In the genomic region with DNA sequence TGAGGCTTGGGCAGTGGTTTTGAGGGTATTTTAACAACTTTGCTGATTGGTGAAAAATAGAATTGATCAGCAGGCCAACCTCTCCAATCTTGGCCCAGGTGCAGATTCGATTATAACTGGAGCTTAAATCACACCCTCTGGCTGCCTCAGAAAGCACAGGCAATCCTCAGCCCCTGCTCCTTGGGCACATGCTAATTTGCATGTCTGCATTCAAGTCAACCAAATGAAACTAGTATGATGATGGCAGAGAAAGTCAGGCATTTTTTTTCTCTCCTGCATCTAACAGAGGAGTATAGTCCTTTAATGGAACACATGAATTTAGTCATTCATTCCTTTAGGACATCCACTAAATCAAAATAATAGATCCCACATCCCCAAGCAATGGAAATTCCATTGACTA, we compare ENCODE assay signal across 29 cellular contexts.
"Had no signal": no experiment of that assay in that cellular context is flagged by ENCODE, and none has a peak within 500 bp of the region (broad histone marks: within the 10 kb centered on the region; RNA-seq: fewer than 3 reads in every experiment).

No MANE protein-coding gene starts in this region.

- H3K27me3 Mint-ChIP-seq: activated CD4-positive, alpha-beta T cell treated with anti-CD3 and anti-CD28 coated beads for 36 hours; activated CD8-positive, alpha-beta memory T cell treated with anti-CD3 and anti-CD28 coated beads, Interleukin-2, amount 10 ng/mL, durations not matched to agents 7 days and 5 days; central memory CD8-positive, alpha-beta T cell; dendritic cell treated with granulocyte-macrophage colony-stimulating factor and Interleukin-4, amounts not matched to agents 40 ng/mL and 50 ng/mL, for 4 days had no signal

- H3K36me3 Mint-ChIP-seq: activated CD4-positive, alpha-beta memory T cell treated with anti-CD3 and anti-CD28 coated beads for 36 hours; activated CD8-positive, alpha-beta memory T cell treated with anti-CD3 and anti-CD28 coated beads, Interleukin-2, amount 10 ng/mL, durations not matched to agents 7 days and 5 days; activated naive CD4-positive, alpha-beta T cell treated with anti-CD3 and anti-CD28 coated beads, Interleukin-2, amount 50 U/mL, for 72 hours; activated naive CD8-positive, alpha-beta T cell treated with anti-CD3 and anti-CD28 coated beads, Interleukin-2, amount 10 ng/mL, durations not matched to agents 7 days and 5 days had no signal

- H3K4me1 Mint-ChIP-seq: activated CD4-positive, alpha-beta T cell treated with anti-CD3 and anti-CD28 coated beads for 36 hours; activated CD4-positive, alpha-beta T cell treated with anti-CD3 and anti-CD28 coated beads, Interleukin-2, amount 10 ng/mL, durations not matched to agents 24 days and 14 days; activated CD8-positive, alpha-beta memory T cell treated with anti-CD3 and anti-CD28 coated beads, Interleukin-2, amount 10 ng/mL, durations not matched to agents 7 days and 5 days; activated naive CD8-positive, alpha-beta T cell treated with anti-CD3 and anti-CD28 coated beads, Interleukin-2, amount 10 ng/mL, durations not matched to agents 7 days and 5 days; central memory CD8-positive, alpha-beta T cell had no signal

- H3K4me3 Mint-ChIP-seq: activated CD4-positive, alpha-beta memory T cell treated with anti-CD3 and anti-CD28 coated beads for 36 hours; activated CD4-positive, alpha-beta T cell treated with anti-CD3 and anti-CD28 coated beads for 36 hours; activated CD4-positive, alpha-beta T cell treated with anti-CD3 and anti-CD28 coated beads, Interleukin-2, amount 10 ng/mL, durations not matched to agents 24 days and 14 days; activated CD8-positive, alpha-beta memory T cell treated with anti-CD3 and anti-CD28 coated beads, Interleukin-2, amount 10 ng/mL, durations not matched to agents 7 days and 5 days; activated CD8-positive, alpha-beta T cell treated with anti-CD3 and anti-CD28 coated beads, Interleukin-2, amount 10 ng/mL, durations not matched to agents 7 days and 5 days; activated naive CD4-positive, alpha-beta T cell treated with anti-CD3 and anti-CD28 coated beads for 36 hours; activated naive CD8-positive, alpha-beta T cell treated with anti-CD3 and anti-CD28 coated beads, Interleukin-2, amount 10 ng/mL, durations not matched to agents 7 days and 5 days; activated T-helper 1 cell treated with anti-CD3 and anti-CD28 coated beads, Interleukin-12 subunit alpha, Interleukin-12 subunit beta, Interleukin-2, Interleukin-4 antibody, amounts not matched to agents 30 ng/mL and 10 ng/mL and 1 ng/mL, durations not matched to agents 14 hours and 24 hours and 36 hours; central memory CD8-positive, alpha-beta T cell; dendritic cell treated with granulocyte-macrophage colony-stimulating factor and Interleukin-4, amounts not matched to agents 40 ng/mL and 50 ng/mL, for 4 days; endodermal cell had no signal

- H3K9me3 Mint-ChIP-seq: activated CD4-positive, alpha-beta memory T cell treated with anti-CD3 and anti-CD28 coated beads for 36 hours; activated CD4-positive, alpha-beta T cell treated with anti-CD3 and anti-CD28 coated beads, Interleukin-2, amount 10 ng/mL, durations not matched to agents 24 days and 14 days; activated naive CD4-positive, alpha-beta T cell treated with anti-CD3 and anti-CD28 coated beads for 36 hours; activated naive CD4-positive, alpha-beta T cell treated with anti-CD3 and anti-CD28 coated beads, Interleukin-2, amount 50 U/mL, for 72 hours; activated naive CD8-positive, alpha-beta T cell treated with anti-CD3 and anti-CD28 coated beads, Interleukin-2, amount 10 ng/mL, durations not matched to agents 7 days and 5 days; activated T-helper 1 cell treated with anti-CD3 and anti-CD28 coated beads, Interleukin-12 subunit alpha, Interleukin-12 subunit beta, Interleukin-2, Interleukin-4 antibody, amounts not matched to agents 30 ng/mL and 10 ng/mL and 1 ng/mL, durations not matched to agents 14 hours and 24 hours and 36 hours; activated T-helper 2 cell treated with anti-CD3 and anti-CD28 coated beads, Interferon-gamma antibody, Interleukin-2, Interleukin-4, amounts not matched to agents 10 μg/mL and 5 μg/mL and 100 μg/mL, durations not matched to agents 14 hours and 24 hours and 36 hours; central memory CD8-positive, alpha-beta T cell; dendritic cell treated with granulocyte-macrophage colony-stimulating factor and Interleukin-4, amounts not matched to agents 40 ng/mL and 50 ng/mL, for 4 days; endodermal cell had no signal

- H3K27ac ChIP-seq: ascending aorta, brain microvascular endothelial cell, coronary artery, dorsolateral prefrontal cortex had no signal

- FAIRE-seq: bronchial epithelial cell, frontal cortex had no signal

- H3K4me3 ChIP-seq: ascending aorta, coronary artery, dorsolateral prefrontal cortex had no signal

- ATAC-seq: activated CD4-positive, alpha-beta T cell treated with anti-CD3 and anti-CD28 coated beads for 36 hours; activated CD8-positive, alpha-beta memory T cell treated with anti-CD3 and anti-CD28 coated beads, Interleukin-2, amount 10 ng/mL, durations not matched to agents 7 days and 5 days; activated CD8-positive, alpha-beta T cell treated with anti-CD3 and anti-CD28 coated beads, Interleukin-2, amount 10 ng/mL, durations not matched to agents 7 days and 5 days; activated naive CD4-positive, alpha-beta T cell treated with anti-CD3 and anti-CD28 coated beads, Interleukin-2, amount 50 U/mL, for 72 hours; esophagus mucosa had no signal

- H3K27me3 ChIP-seq: ascending aorta, brain microvascular endothelial cell, dorsolateral prefrontal cortex had no signal

- H3K4me1 ChIP-seq: ascending aorta had no signal

- H3K27ac Mint-ChIP-seq: activated CD4-positive, alpha-beta memory T cell treated with anti-CD3 and anti-CD28 coated beads for 36 hours; activated CD4-positive, alpha-beta T cell treated with anti-CD3 and anti-CD28 coated beads for 36 hours; activated CD4-positive, alpha-beta T cell treated with anti-CD3 and anti-CD28 coated beads, Interleukin-2, amount 10 ng/mL, durations not matched to agents 24 days and 14 days; activated CD8-positive, alpha-beta memory T cell treated with anti-CD3 and anti-CD28 coated beads, Interleukin-2, amount 10 ng/mL, durations not matched to agents 7 days and 5 days; activated CD8-positive, alpha-beta T cell treated with anti-CD3 and anti-CD28 coated beads, Interleukin-2, amount 10 ng/mL, durations not matched to agents 7 days and 5 days; activated naive CD4-positive, alpha-beta T cell treated with anti-CD3 and anti-CD28 coated beads for 36 hours; activated naive CD4-positive, alpha-beta T cell treated with anti-CD3 and anti-CD28 coated beads, Interleukin-2, amount 50 U/mL, for 72 hours; activated naive CD8-positive, alpha-beta T cell treated with anti-CD3 and anti-CD28 coated beads, Interleukin-2, amount 10 ng/mL, durations not matched to agents 7 days and 5 days; activated T-helper 1 cell treated with anti-CD3 and anti-CD28 coated beads, Interleukin-12 subunit alpha, Interleukin-12 subunit beta, Interleukin-2, Interleukin-4 antibody, amounts not matched to agents 30 ng/mL and 10 ng/mL and 1 ng/mL, durations not matched to agents 14 hours and 24 hours and 36 hours; activated T-helper 2 cell treated with anti-CD3 and anti-CD28 coated beads, Interferon-gamma antibody, Interleukin-2, Interleukin-4, amounts not matched to agents 10 μg/mL and 5 μg/mL and 100 μg/mL, durations not matched to agents 14 hours and 24 hours and 36 hours; dendritic cell treated with granulocyte-macrophage colony-stimulating factor and Interleukin-4, amounts not matched to agents 40 ng/mL and 50 ng/mL, for 4 days; endodermal cell had no signal

- H3K36me3 ChIP-seq: ascending aorta, brain microvascular endothelial cell had no signal

- DNase-seq: activated CD4-positive, alpha-beta memory T cell treated with anti-CD3 and anti-CD28 coated beads for 36 hours; activated CD4-positive, alpha-beta T cell treated with anti-CD3 and anti-CD28 coated beads for 36 hours; activated CD4-positive, alpha-beta T cell treated with anti-CD3 and anti-CD28 coated beads, Interleukin-2, amount 10 ng/mL, durations not matched to agents 24 days and 14 days; activated CD4-positive, CD25-positive, alpha-beta regulatory T cell; activated CD4-positive, CD25-positive, alpha-beta regulatory T cell treated with anti-CD3 and anti-CD28 coated beads, Interleukin-2, amount 50 U/mL, for 72 hours; activated CD8-positive, alpha-beta memory T cell treated with anti-CD3 and anti-CD28 coated beads, Interleukin-2, amount 10 ng/mL, durations not matched to agents 7 days and 5 days; activated CD8-positive, alpha-beta memory T cell treated with anti-CD3 and anti-CD28 coated beads, Interleukin-2, amount 50 U/mL, for 4 hours; activated CD8-positive, alpha-beta T cell treated with anti-CD3 and anti-CD28 coated beads, Interleukin-2, amount 10 ng/mL, durations not matched to agents 7 days and 5 days; activated effector memory CD4-positive, alpha-beta T cell treated with anti-CD3 and anti-CD28 coated beads, Interleukin-2, amount 50 U/mL, for 16 hours; activated naive CD4-positive, alpha-beta T cell treated with anti-CD3 and anti-CD28 coated beads for 36 hours; activated naive CD8-positive, alpha-beta T cell treated with anti-CD3 and anti-CD28 coated beads, Interleukin-2, amount 10 ng/mL, durations not matched to agents 7 days and 5 days; activated T-cell treated with anti-CD3 and anti-CD28 coated beads, Interleukin-2, amount 50 U/mL, for 1 hour; activated T-cell treated with anti-CD3 and anti-CD28 coated beads, Interleukin-2, amount 50 U/mL, for 48 hours; brain microvascular endothelial cell; effector memory CD4-positive, alpha-beta T cell; endodermal cell; foreskin fibroblast; T-helper 2 cell had no signal

- H3K9me3 ChIP-seq: ascending aorta had no signal
